ENCODE assay signal across 18 cellular contexts in the genomic region with DNA sequence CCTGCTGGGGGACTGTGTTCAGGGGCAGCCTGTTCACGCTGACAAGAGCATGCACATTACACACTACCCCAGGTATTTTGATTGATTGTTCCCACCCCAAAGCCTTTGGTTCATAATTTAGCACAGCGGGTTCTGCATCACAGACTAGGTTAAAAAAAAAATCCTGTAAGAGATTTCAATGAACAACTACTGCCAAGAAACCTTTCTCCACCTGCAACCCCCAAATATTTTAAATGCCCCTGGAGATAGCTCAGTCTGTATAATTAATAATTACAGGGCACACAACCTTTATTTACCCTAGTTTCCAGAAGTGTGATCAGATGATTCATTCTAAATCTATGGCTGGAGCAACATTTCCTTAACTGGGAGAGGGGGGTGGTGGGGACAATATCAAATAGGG.
"Had no signal": no experiment of that assay in that cellular context is flagged by ENCODE, and none has a peak within 500 bp of the region (broad histone marks: within the 10 kb centered on the region; RNA-seq: fewer than 3 reads in every experiment).

No MANE protein-coding gene starts in this region.

- H3K9me3 ChIP-seq: esophagus squamous epithelium, left ventricle myocardium inferior, neutrophil, transverse colon had no signal

- ATAC-seq: activated naive CD8-positive, alpha-beta T cell treated with anti-CD3 and anti-CD28 coated beads, Interleukin-2, amount 50 U/mL, for 24 hours; activated T-cell treated with anti-CD3 and anti-CD28 coated beads, Interleukin-2, amount 50 U/mL, for 72 hours; sciatic nerve; stimulated activated memory B cell treated with anti-CD40 and anti-IgM and Interleukin-4, amounts not matched to agents 10 μg/mL and 1 μg/mL and 100 μg/mL, for 72 hours had no signal

- H3K27ac Mint-ChIP-seq: activated CD4-positive, alpha-beta memory T cell treated with anti-CD3 and anti-CD28 coated beads for 36 hours; activated naive CD8-positive, alpha-beta T cell treated with anti-CD3 and anti-CD28 coated beads, Interleukin-2, amount 50 U/mL, for 24 hours; stimulated activated memory B cell treated with anti-CD40 and anti-IgM and Interleukin-4, amounts not matched to agents 10 μg/mL and 1 μg/mL and 100 μg/mL, for 72 hours had no signal

- H3K4me1 Mint-ChIP-seq: activated naive CD8-positive, alpha-beta T cell treated with anti-CD3 and anti-CD28 coated beads, Interleukin-2, amount 50 U/mL, for 24 hours had no signal

- H3K4me3 Mint-ChIP-seq: activated CD4-positive, alpha-beta memory T cell treated with anti-CD3 and anti-CD28 coated beads for 36 hours; activated naive CD8-positive, alpha-beta T cell treated with anti-CD3 and anti-CD28 coated beads, Interleukin-2, amount 50 U/mL, for 24 hours; stimulated activated memory B cell treated with anti-CD40 and anti-IgM and Interleukin-4, amounts not matched to agents 10 μg/mL and 1 μg/mL and 100 μg/mL, for 72 hours had no signal

- DNase-seq: activated CD4-positive, alpha-beta memory T cell treated with anti-CD3 and anti-CD28 coated beads for 36 hours; activated CD4-positive, alpha-beta T cell treated with anti-CD3 and anti-CD28 coated beads for 1 hour; activated naive CD4-positive, alpha-beta T cell; activated naive CD8-positive, alpha-beta T cell treated with anti-CD3 and anti-CD28 coated beads, Interleukin-2, amount 50 U/mL, for 24 hours; activated T-cell treated with anti-CD3 and anti-CD28 coated beads, Interleukin-2, amount 50 U/mL, for 72 hours; esophagus squamous epithelium; head of caudate nucleus; left ventricle myocardium inferior; posterior cingulate gyrus; spleen; stimulated activated CD4-positive, alpha-beta T cell treated with anti-CD3 and anti-CD28 coated beads, Interleukin-1b, Interleukin-23, amount 100 ng/mL, for 48 hours; substantia nigra; transverse colon had no signal

- FAIRE-seq: astrocyte had no signal

- H3K9me3 Mint-ChIP-seq: activated CD4-positive, alpha-beta memory T cell treated with anti-CD3 and anti-CD28 coated beads for 36 hours; activated T-cell treated with anti-CD3 and anti-CD28 coated beads, Interleukin-2, amount 50 U/mL, for 72 hours; stimulated activated memory B cell treated with anti-CD40 and anti-IgM and Interleukin-4, amounts not matched to agents 10 μg/mL and 1 μg/mL and 100 μg/mL, for 72 hours had no signal

- H3K27ac ChIP-seq: cardiac muscle cell, esophagus squamous epithelium, left ventricle myocardium inferior, neutrophil, spleen, transverse colon had no signal

- H3K36me3 ChIP-seq: cardiac muscle cell, esophagus squamous epithelium, left ventricle myocardium inferior, neutrophil, spleen, transverse colon had no signal

- H3K36me3 Mint-ChIP-seq: activated CD4-positive, alpha-beta memory T cell treated with anti-CD3 and anti-CD28 coated beads for 36 hours; stimulated activated memory B cell treated with anti-CD40 and anti-IgM and Interleukin-4, amounts not matched to agents 10 μg/mL and 1 μg/mL and 100 μg/mL, for 72 hours had no signal

- H3K4me3 ChIP-seq: cardiac muscle cell, transverse colon had no signal
